In the genomic region with DNA sequence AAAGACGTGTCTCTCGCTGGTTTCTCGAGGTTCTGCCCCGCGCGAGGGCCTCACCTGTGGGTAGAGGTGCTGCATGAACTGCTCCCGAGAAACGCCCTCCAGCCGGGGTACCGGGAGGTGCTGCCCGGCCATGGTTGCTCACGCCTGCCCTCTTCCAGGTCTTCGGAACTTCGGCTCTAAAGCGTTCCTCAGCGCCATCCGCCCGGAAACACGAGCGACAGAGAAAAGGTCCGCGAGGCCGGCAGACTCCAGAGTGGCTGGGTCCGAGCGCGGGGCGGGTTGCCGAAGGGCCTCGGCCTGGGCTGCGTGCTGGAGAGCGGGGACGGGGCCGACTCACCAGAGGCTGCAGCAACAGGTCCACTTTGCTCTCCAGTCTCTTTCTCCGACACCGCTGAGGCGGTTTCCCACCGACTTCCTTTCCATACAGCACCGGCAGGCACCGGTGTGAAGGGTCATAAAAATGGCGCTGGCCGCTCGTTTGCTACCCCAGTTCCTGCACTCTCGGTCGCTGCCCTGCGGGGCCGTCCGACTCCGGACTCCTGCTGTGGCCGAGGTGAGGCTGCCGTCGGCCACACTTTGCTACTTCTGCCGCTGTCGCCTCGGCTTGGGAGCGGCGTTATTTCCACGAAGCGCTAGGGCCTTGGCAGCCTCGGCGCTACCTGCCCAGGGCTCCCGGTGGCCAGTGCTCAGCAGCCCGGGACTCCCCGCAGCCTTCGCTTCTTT, we compare ENCODE assay signal across 8 cellular contexts. TPM values are rescaled to one million over a fixed set of nuclear protein-coding genes. Genes with fewer than 3 reads are reported as not detected.
DNase-seq lines count a peak whose midpoint lies in the region; ATAC-seq and TF ChIP-seq lines count a peak whose summit lies in the region.

A gene with protein sequence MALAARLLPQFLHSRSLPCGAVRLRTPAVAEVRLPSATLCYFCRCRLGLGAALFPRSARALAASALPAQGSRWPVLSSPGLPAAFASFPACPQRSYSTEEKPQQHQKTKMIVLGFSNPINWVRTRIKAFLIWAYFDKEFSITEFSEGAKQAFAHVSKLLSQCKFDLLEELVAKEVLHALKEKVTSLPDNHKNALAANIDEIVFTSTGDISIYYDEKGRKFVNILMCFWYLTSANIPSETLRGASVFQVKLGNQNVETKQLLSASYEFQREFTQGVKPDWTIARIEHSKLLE (plus strand): TSS at position 244 of the 723 bp plus-strand sequence. CDS start 217 bp downstream, at position 461.
TSS of gene TYW5 (minus strand) at position 153 of the 723 bp plus-strand sequence. CDS start at position 132, 21 bp downstream.

- H3K27me3 ChIP-seq in muscle layer of colon (ENCODE audit: control insufficient read depth in 1 of 2, insufficient read depth in 2 of 2, low read length in 2 of 2): no peaks in the 10 kb centered on the region

- H3K4me3 ChIP-seq in Jurkat, Clone E6-1 (ENCODE audit: low read length): peak within 1 kb of the TSS; percentile 79
- peak within 1 kb of the TSS; percentile 97 for H3K4me3 ChIP-seq in muscle layer of colon (ENCODE audit: low read depth in 1 of 2, low read length in 2 of 2)

- peak; percentile 79 for DNase-seq in DMS53 treated with DMSO at 0.1 percent for 48 hours (lab: John Stamatoyannopoulos, UW; ENCODE audit: unreplicated experiment)
- DNase-seq in Jurkat, Clone E6-1 (ENCODE audit: low read depth, low spot score): peak; percentile 70
- peak; percentile 90 for DNase-seq in activated T-cell treated with anti-CD3 and anti-CD28 coated beads, Interleukin-2, amount 50 U/mL, for 24 hours
- peak; percentile 67 for DNase-seq in stimulated activated CD8-positive, alpha-beta memory T cell treated with anti-CD3 and anti-CD28 coated beads, Interleukin-7, amount 100 ng/mL, for 24 hours (ENCODE audit: low read depth)

- H3K27me3 Mint-ChIP-seq in activated T-cell treated with anti-CD3 and anti-CD28 coated beads, Interleukin-2, amount 50 U/mL, for 24 hours: no peaks in the 10 kb centered on the region

- H3K27ac ChIP-seq in muscle layer of colon (ENCODE audit: low read depth, low read length): peak within 1 kb of the TSS; percentile 94

- ATAC-seq in GM21717 (IDR thresholded peaks at IDR 0.05; ENCODE audit: unreplicated experiment) (peak; percentile 92), esophagus mucosa (peak; percentile 94)

- H3K9ac ChIP-seq in muscle layer of colon (ENCODE audit: low read length): peak within 1 kb of the TSS; percentile 96

- H3K4me3 Mint-ChIP-seq in activated T-cell treated with anti-CD3 and anti-CD28 coated beads, Interleukin-2, amount 50 U/mL, for 24 hours: peak within 1 kb of the TSS; percentile 100

- peaks cover 10% of the 10 kb centered on the region for H3K36me3 ChIP-seq in muscle layer of colon (ENCODE audit: insufficient read depth, low read length)

- peak within 1 kb of the TSS; percentile 98 for H3K27ac Mint-ChIP-seq in activated T-cell treated with anti-CD3 and anti-CD28 coated beads, Interleukin-2, amount 50 U/mL, for 24 hours

- peaks cover 80% of the 10 kb centered on the region for H3K36me3 Mint-ChIP-seq in activated T-cell treated with anti-CD3 and anti-CD28 coated beads, Interleukin-2, amount 50 U/mL, for 24 hours (ENCODE audit: low read depth)

- peaks cover 67% of the 10 kb centered on the region for H3K4me1 Mint-ChIP-seq in activated T-cell treated with anti-CD3 and anti-CD28 coated beads, Interleukin-2, amount 50 U/mL, for 24 hours (ENCODE audit: low read depth)

- peaks cover 27% of the 10 kb centered on the region for H3K4me1 ChIP-seq in muscle layer of colon (ENCODE audit: insufficient read depth, low read length)

- H3K9me3 ChIP-seq in muscle layer of colon (ENCODE audit: low read length): no peaks in the 10 kb centered on the region

- H3K9me3 Mint-ChIP-seq in activated T-cell treated with anti-CD3 and anti-CD28 coated beads, Interleukin-2, amount 50 U/mL, for 24 hours: no peaks in the 10 kb centered on the region

TF ChIP-seq in PFSK-1, 5 proteins besides CTCF, POLR2A, EP300 and RAD21:
- TF ChIP-seq REST (IDR thresholded peaks at IDR 0.05; ENCODE audit: insufficient read depth in 1 of 2, low read depth in 2 of 2, low read length in 2 of 2) (no peak), TAF1 (IDR thresholded peaks at IDR 0.05; ENCODE audit: borderline replicate concordance, insufficient read depth, low read length) (peak; percentile 89), FOXP2 (optimal IDR thresholded peaks at IDR 0.05; ENCODE audit: borderline replicate concordance, extremely low read depth, extremely low read length, insufficient read depth) (no peak), POLR2AphosphoS5 (IDR thresholded peaks at IDR 0.05; ENCODE audit: low read depth, low read length) (peak; percentile 93), SIN3A (IDR thresholded peaks at IDR 0.05; ENCODE audit: borderline replicate concordance, insufficient read depth, low read length) (no peak)

RNA-seq across cellular contexts. Expression of the first gene that starts in this region (rescaled TPM):
- 46.1 TPM for polyA plus RNA-seq in Jurkat, Clone E6-1 (2012; ENCODE audit: insufficient read depth, insufficient read length)
- 23.0 TPM for polyA plus RNA-seq in PFSK-1 (2012; ENCODE audit: insufficient read length, low read depth)
- total RNA-seq in esophagus mucosa: 17.7 TPM

RNA-seq across cellular contexts. Expression of gene TYW5, which starts in this region (rescaled TPM):
- polyA plus RNA-seq in Jurkat, Clone E6-1 (2012; ENCODE audit: insufficient read depth, insufficient read length): 5.6 TPM
- polyA plus RNA-seq in PFSK-1 (2012; ENCODE audit: insufficient read length, low read depth): 2.6 TPM
- total RNA-seq in esophagus mucosa: 4.5 TPM

Comparison
In these comparisons a context has a peak if more than half of its experiments do, and no peak if none do; other contexts are left out.
1. Peak in every context shown above with its lines: DNase-seq, ATAC-seq, H3K4me3 ChIP-seq and H3K27ac ChIP-seq.